ENCODE assay signal across 14 cellular contexts in genomic region chr16:18809165-18809564, GRCh38. TPM values are rescaled to one million over a fixed set of nuclear protein-coding genes. Genes with fewer than 3 reads are reported as not detected.
DNase-seq lines count a peak whose midpoint lies in the region; ATAC-seq and TF ChIP-seq lines count a peak whose summit lies in the region.
"Had no signal": no experiment of that assay in that cellular context is flagged by ENCODE, and none has a peak within 500 bp of the region (broad histone marks: within the 10 kb centered on the region; RNA-seq: fewer than 3 reads in every experiment).

No MANE protein-coding gene starts in this region.

- H3K27ac Mint-ChIP-seq in activated naive CD8-positive, alpha-beta T cell, result peak overlapping the region; percentile 22
- H3K27ac Mint-ChIP-seq in activated naive CD8-positive, alpha-beta T cell treated with anti-CD3 and anti-CD28 coated beads for 36 hours, result no peak overlapping the region
- H3K27ac Mint-ChIP-seq in activated T-helper 17 cell treated with anti-CD3 and anti-CD28 coated beads, Interleukin-2, amount 50 U/mL, for 72 hours, result peak overlapping the region; percentile 39
- H3K27ac Mint-ChIP-seq: H9 had no signal

- no peaks in the 10 kb centered on the region for H3K9me3 Mint-ChIP-seq in activated naive CD8-positive, alpha-beta T cell (ENCODE audit: low read depth)
- H3K9me3 Mint-ChIP-seq in activated naive CD8-positive, alpha-beta T cell treated with anti-CD3 and anti-CD28 coated beads for 36 hours, result no peaks in the 10 kb centered on the region
- H3K9me3 Mint-ChIP-seq in activated T-helper 17 cell treated with anti-CD3 and anti-CD28 coated beads, Interleukin-2, amount 50 U/mL, for 72 hours, result no peaks in the 10 kb centered on the region
- H3K9me3 Mint-ChIP-seq: H9 had no signal

- peaks cover 13% of the 10 kb centered on the region for H3K36me3 Mint-ChIP-seq in activated naive CD8-positive, alpha-beta T cell
- H3K36me3 Mint-ChIP-seq in activated naive CD8-positive, alpha-beta T cell treated with anti-CD3 and anti-CD28 coated beads for 36 hours, result peaks cover 29% of the 10 kb centered on the region
- peaks cover 85% of the 10 kb centered on the region for H3K36me3 Mint-ChIP-seq in activated T-helper 17 cell treated with anti-CD3 and anti-CD28 coated beads, Interleukin-2, amount 50 U/mL, for 72 hours (ENCODE audit: low read depth)

- peaks cover 9% of the 10 kb centered on the region for H3K4me1 Mint-ChIP-seq in activated naive CD8-positive, alpha-beta T cell (ENCODE audit: low read depth)
- peaks cover 9% of the 10 kb centered on the region for H3K4me1 Mint-ChIP-seq in activated naive CD8-positive, alpha-beta T cell treated with anti-CD3 and anti-CD28 coated beads for 36 hours
- H3K4me1 Mint-ChIP-seq in activated T-helper 17 cell treated with anti-CD3 and anti-CD28 coated beads, Interleukin-2, amount 50 U/mL, for 72 hours, result peaks cover 2% of the 10 kb centered on the region

- H3K27me3 Mint-ChIP-seq in activated naive CD8-positive, alpha-beta T cell, result no peaks in the 10 kb centered on the region
- H3K27me3 Mint-ChIP-seq in activated naive CD8-positive, alpha-beta T cell treated with anti-CD3 and anti-CD28 coated beads for 36 hours, result no peaks in the 10 kb centered on the region
- H3K27me3 Mint-ChIP-seq in activated T-helper 17 cell treated with anti-CD3 and anti-CD28 coated beads, Interleukin-2, amount 50 U/mL, for 72 hours, result no peaks in the 10 kb centered on the region
- H3K27me3 Mint-ChIP-seq: CD4-positive, alpha-beta memory T cell had no signal

- ATAC-seq in activated T-helper 17 cell treated with anti-CD3 and anti-CD28 coated beads, Interleukin-2, amount 50 U/mL, for 72 hours (replicated peaks), result no peak
- ATAC-seq in omental fat pad (ENCODE audit: low FRiP score), result peak; percentile 12
- ATAC-seq: A549 had no signal

- TF ChIP-seq CTCF in omental fat pad (IDR thresholded peaks at IDR 0.05), result no peak

- H3K4me3 Mint-ChIP-seq in activated naive CD8-positive, alpha-beta T cell, result no peak overlapping the region
- H3K4me3 Mint-ChIP-seq in activated naive CD8-positive, alpha-beta T cell treated with anti-CD3 and anti-CD28 coated beads for 36 hours, result no peak overlapping the region
- H3K4me3 Mint-ChIP-seq in activated T-helper 17 cell treated with anti-CD3 and anti-CD28 coated beads, Interleukin-2, amount 50 U/mL, for 72 hours, result no peak overlapping the region
- H3K4me3 Mint-ChIP-seq: CD4-positive, alpha-beta memory T cell; H9 had no signal

- DNase-seq in activated naive CD8-positive, alpha-beta T cell treated with anti-CD3 and anti-CD28 coated beads for 36 hours, result no peak
- DNase-seq in omental fat pad (ENCODE audit: low spot score) (no peak), D341Med (ENCODE audit: low spot score) (no peak), islet precursor cell (no peak)
- DNase-seq: BE2C; CD4-positive, alpha-beta memory T cell; DMS153; DMS79 treated with DMSO at 0.1 percent for 48 hours; EL; GOT3; H9 had no signal

RNA-seq across cellular contexts. Expression of gene ARL6IP1, which starts 7.8 kb away (rescaled TPM):
- total RNA-seq in activated naive CD8-positive, alpha-beta T cell treated with anti-CD3 and anti-CD28 coated beads for 36 hours, result 100 to 1,000 TPM; 102 to 105 TPM
- total RNA-seq in activated T-helper 17 cell treated with anti-CD3 and anti-CD28 coated beads, Interleukin-2, amount 50 U/mL, for 72 hours, result 100 to 1,000 TPM; 120 to 133 TPM
- total RNA-seq in omental fat pad, result 100 to 1,000 TPM; 267 to 358 (median 282) TPM

RNA-seq across cellular contexts. Expression of gene RPS15A, which starts 19.0 kb away (rescaled TPM):
- 1,000 to 10,000 TPM; 1,879 to 1,890 TPM for total RNA-seq in activated naive CD8-positive, alpha-beta T cell treated with anti-CD3 and anti-CD28 coated beads for 36 hours
- 1,000 to 10,000 TPM; 1,983 to 2,799 TPM for total RNA-seq in activated T-helper 17 cell treated with anti-CD3 and anti-CD28 coated beads, Interleukin-2, amount 50 U/mL, for 72 hours
- total RNA-seq in omental fat pad, result 1,000 to 10,000 TPM; 1,581 to 2,943 (median 2,001) TPM
